ENCODE assay signal across 24 cellular contexts in the genomic region with DNA sequence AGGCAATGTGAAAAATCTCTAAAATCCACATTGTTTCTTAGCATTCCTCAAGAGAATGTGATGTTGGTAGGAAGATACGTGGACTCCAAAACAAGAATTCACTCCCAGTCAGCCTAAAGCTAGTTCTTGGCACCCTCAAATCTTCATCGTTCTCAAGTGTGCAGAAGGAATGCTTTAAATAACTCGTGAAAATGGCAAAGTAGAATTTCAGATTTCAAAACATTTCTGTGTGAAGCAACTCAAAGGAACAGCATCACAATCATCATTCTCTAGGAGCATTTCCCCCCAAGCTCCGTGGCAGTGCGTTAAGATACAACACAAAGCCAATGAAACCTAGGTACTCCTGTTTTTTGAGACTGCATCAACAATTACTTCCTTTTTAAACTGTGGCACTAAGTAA.
"Had no signal": no experiment of that assay in that cellular context is flagged by ENCODE, and none has a peak within 500 bp of the region (broad histone marks: within the 10 kb centered on the region; RNA-seq: fewer than 3 reads in every experiment).

No MANE protein-coding gene starts in this region.

- H3K27me3 ChIP-seq: hepatocyte, suprapubic skin had no signal

- DNase-seq: activated CD4-positive, alpha-beta memory T cell treated with anti-CD3 and anti-CD28 coated beads for 36 hours; activated CD4-positive, alpha-beta T cell treated with anti-CD3 and anti-CD28 coated beads, Interleukin-2, amount 10 ng/mL, durations not matched to agents 24 days and 14 days; activated CD4-positive, CD25-positive, alpha-beta regulatory T cell treated with anti-CD3 and anti-CD28 coated beads, Interleukin-2, amount 50 U/mL, for 72 hours; activated CD8-positive, alpha-beta memory T cell treated with anti-CD3 and anti-CD28 coated beads, Interleukin-2, amount 50 U/mL, for 4 hours; activated effector memory CD4-positive, alpha-beta T cell treated with anti-CD3 and anti-CD28 coated beads, Interleukin-2, amount 50 U/mL, for 16 hours; activated naive CD4-positive, alpha-beta T cell treated with anti-CD3 and anti-CD28 coated beads for 36 hours; activated naive CD8-positive, alpha-beta T cell treated with anti-CD3 and anti-CD28 coated beads, Interleukin-2, amount 10 ng/mL, durations not matched to agents 7 days and 5 days; activated T-cell treated with anti-CD3 and anti-CD28 coated beads, Interleukin-2, amount 50 U/mL, for 1 hour; dermis blood vessel endothelial cell; effector CD8-positive, alpha-beta T cell; glutamatergic neuron; natural killer cell; posterior cingulate gyrus; stimulated activated CD4-positive, alpha-beta T cell treated with anti-CD3 and anti-CD28 coated beads, Interleukin-1b, Interleukin-23, amount 100 ng/mL, for 48 hours; stimulated activated CD4-positive, alpha-beta T cell treated with anti-CD3 and anti-CD28 coated beads, Interleukin-4, amount 100 ng/mL, for 4 hours; stimulated activated CD8-positive, alpha-beta memory T cell treated with anti-CD3 and anti-CD28 coated beads, Interleukin-4, amount 100 ng/mL, for 48 hours; stimulated activated naive CD8-positive, alpha-beta T cell treated with anti-CD3 and anti-CD28 coated beads, Interleukin-15, amount 100 ng/mL, for 72 hours; T-helper 2 cell; transverse colon had no signal

- H3K27ac ChIP-seq: epithelial cell of prostate, hepatocyte, suprapubic skin had no signal

- H3K36me3 ChIP-seq: suprapubic skin, transverse colon had no signal

- H3K9me3 ChIP-seq: suprapubic skin, transverse colon had no signal

- ATAC-seq: natural killer cell; stimulated activated memory B cell treated with anti-CD40 and anti-IgM and Interleukin-4, amounts not matched to agents 10 μg/mL and 1 μg/mL and 100 μg/mL, for 72 hours; stimulated activated naive CD8-positive, alpha-beta T cell treated with anti-CD3 and anti-CD28 coated beads, Interleukin-15, amount 100 ng/mL, for 72 hours had no signal

- H3K4me1 ChIP-seq: suprapubic skin had no signal

- H3K4me3 ChIP-seq: hepatocyte, smooth muscle cell, suprapubic skin, transverse colon had no signal
